Comparison of ENCODE assay signal across 1 cellular context in genomic region chr22:44387486-44387885, GRCh38.
TF ChIP-seq lines count a peak whose summit lies in the region.

No MANE protein-coding gene starts in this region.

TF ChIP-seq in HepG2, 621 proteins besides CTCF, POLR2A, EP300 and RAD21 (continued from another document):
- TF ChIP-seq ZNF639 (CRISPR knock-in tag; conservative IDR thresholded peaks at IDR 0.05) (no peak), ZMYM3 (CRISPR knock-in tag; IDR thresholded peaks at IDR 0.05) (no peak), SMAD3 (CRISPR knock-in tag; IDR thresholded peaks at IDR 0.05) (no peak), ZNF296 (CRISPR knock-in tag; conservative IDR thresholded peaks at IDR 0.05) (no peak), ZFX (CRISPR knock-in tag; IDR thresholded peaks at IDR 0.05; ENCODE audit: low read depth) (no peak), JARID2 (CRISPR knock-in tag; IDR thresholded peaks at IDR 0.05; ENCODE audit: insufficient replicate concordance) (no peak), CBX1 (IDR thresholded peaks at IDR 0.05; ENCODE audit: low read depth) (no peak), KIAA2018 (CRISPR knock-in tag; IDR thresholded peaks at IDR 0.05; ENCODE audit: borderline replicate concordance) (no peak), HOXA3 (CRISPR knock-in tag; IDR thresholded peaks at IDR 0.05) (no peak), THAP11 (CRISPR knock-in tag; IDR thresholded peaks at IDR 0.05) (no peak), HNF1A (IDR thresholded peaks at IDR 0.05; ENCODE audit: low read depth) (no peak), HNF1A (CRISPR knock-in tag; IDR thresholded peaks at IDR 0.05; ENCODE audit: borderline replicate concordance) (no peak), DR1 (CRISPR knock-in tag; IDR thresholded peaks at IDR 0.05) (no peak), PHB2 (IDR thresholded peaks at IDR 0.05; ENCODE audit: partially characterized antibody) (no peak)
TF ChIP-seq in HepG2: peak in this region for 0.
